ENCODE assay signal across 9 cellular contexts in genomic region chr6:152160346-152160745, GRCh38.
A peak's percentile ranks its signal among the peaks of the same experiment; 100 is the strongest.
DNase-seq lines count a peak whose midpoint lies in the region; ATAC-seq and TF ChIP-seq lines count a peak whose summit lies in the region.
"Had no signal": no experiment of that assay in that cellular context is flagged by ENCODE, and none has a peak within 500 bp of the region (broad histone marks: within the 10 kb centered on the region; RNA-seq: fewer than 3 reads in every experiment).

No MANE protein-coding gene starts in this region.

- peaks cover 28% of the 10 kb centered on the region for H3K36me3 Mint-ChIP-seq in activated CD8-positive, alpha-beta T cell treated with anti-CD3 and anti-CD28 coated beads for 36 hours (ENCODE audit: low read depth)
- peaks cover 40% of the 10 kb centered on the region for H3K36me3 Mint-ChIP-seq in activated CD8-positive, alpha-beta T cell treated with anti-CD3 and anti-CD28 coated beads, Interleukin-2, amount 10 ng/mL, durations not matched to agents 7 days and 5 days (ENCODE audit: low read depth)
- H3K36me3 Mint-ChIP-seq in stimulated activated effector memory CD8-positive, alpha-beta T cell treated with anti-CD3 and anti-CD28 coated beads, Interleukin-12 subunit alpha, Interleukin-12 subunit beta, amount 100 ng/mL, for 72 hours = peaks cover 71% of the 10 kb centered on the region
- H3K36me3 Mint-ChIP-seq in mesothelial cell of epicardium = peaks cover 19% of the 10 kb centered on the region

- peak; percentile 85 for ATAC-seq in activated CD8-positive, alpha-beta T cell treated with anti-CD3 and anti-CD28 coated beads for 36 hours
- ATAC-seq in activated CD8-positive, alpha-beta T cell treated with anti-CD3 and anti-CD28 coated beads, Interleukin-2, amount 10 ng/mL, durations not matched to agents 7 days and 5 days = no peak
- ATAC-seq in GM21786 (IDR thresholded peaks at IDR 0.05; ENCODE audit: unreplicated experiment) = peak; percentile 97
- peak; percentile 94 for ATAC-seq in HG03520 (IDR thresholded peaks at IDR 0.05; ENCODE audit: unreplicated experiment)
- ATAC-seq in stimulated activated effector memory CD8-positive, alpha-beta T cell treated with anti-CD3 and anti-CD28 coated beads, Interleukin-12 subunit alpha, Interleukin-12 subunit beta, amount 100 ng/mL, for 72 hours = peak; percentile 94
- no peak for ATAC-seq in SK-N-SH treated with all-trans-retinoic acid at 6 μM for 48 hours

- H3K27ac Mint-ChIP-seq in activated CD8-positive, alpha-beta T cell treated with anti-CD3 and anti-CD28 coated beads for 36 hours = peak overlapping the region; percentile 90
- H3K27ac Mint-ChIP-seq in activated CD8-positive, alpha-beta T cell treated with anti-CD3 and anti-CD28 coated beads, Interleukin-2, amount 10 ng/mL, durations not matched to agents 7 days and 5 days = no peak overlapping the region
- peak overlapping the region; percentile 87 for H3K27ac Mint-ChIP-seq in stimulated activated effector memory CD8-positive, alpha-beta T cell treated with anti-CD3 and anti-CD28 coated beads, Interleukin-12 subunit alpha, Interleukin-12 subunit beta, amount 100 ng/mL, for 72 hours
- no peak overlapping the region for H3K27ac Mint-ChIP-seq in mesothelial cell of epicardium

- H3K27me3 Mint-ChIP-seq in activated CD8-positive, alpha-beta T cell treated with anti-CD3 and anti-CD28 coated beads for 36 hours = no peaks in the 10 kb centered on the region
- no peaks in the 10 kb centered on the region for H3K27me3 Mint-ChIP-seq in activated CD8-positive, alpha-beta T cell treated with anti-CD3 and anti-CD28 coated beads, Interleukin-2, amount 10 ng/mL, durations not matched to agents 7 days and 5 days (ENCODE audit: low read depth)
- H3K27me3 Mint-ChIP-seq in mesothelial cell of epicardium (ENCODE audit: low read depth) = no peaks in the 10 kb centered on the region

- POLR2A ChIA-PET in activated CD8-positive, alpha-beta T cell treated with anti-CD3 and anti-CD28 coated beads for 36 hours (lab: Charles Lee) = interaction anchor here (1.3 kb wide), 1 partner anchor 9 kb away, joined by 4 read pairs; no protein-coding TSS in a partner anchor
- POLR2A ChIA-PET in activated CD8-positive, alpha-beta T cell treated with anti-CD3 and anti-CD28 coated beads, Interleukin-2, amount 10 ng/mL, durations not matched to agents 7 days and 5 days (lab: Charles Lee) = no interaction called here

- TF ChIP-seq CTCF in activated CD8-positive, alpha-beta T cell treated with anti-CD3 and anti-CD28 coated beads for 36 hours (IDR thresholded peaks at IDR 0.05) = no peak
- no peak for TF ChIP-seq CTCF in mesothelial cell of epicardium (IDR thresholded peaks at IDR 0.05; ENCODE audit: unreplicated experiment)

- H3K4me1 Mint-ChIP-seq in activated CD8-positive, alpha-beta T cell treated with anti-CD3 and anti-CD28 coated beads for 36 hours (ENCODE audit: low read depth) = peaks cover 22% of the 10 kb centered on the region
- H3K4me1 Mint-ChIP-seq in activated CD8-positive, alpha-beta T cell treated with anti-CD3 and anti-CD28 coated beads, Interleukin-2, amount 10 ng/mL, durations not matched to agents 7 days and 5 days (ENCODE audit: low read depth) = peaks cover 11% of the 10 kb centered on the region
- H3K4me1 Mint-ChIP-seq in stimulated activated effector memory CD8-positive, alpha-beta T cell treated with anti-CD3 and anti-CD28 coated beads, Interleukin-12 subunit alpha, Interleukin-12 subunit beta, amount 100 ng/mL, for 72 hours = peaks cover 21% of the 10 kb centered on the region
- H3K4me1 Mint-ChIP-seq in mesothelial cell of epicardium = no peaks in the 10 kb centered on the region

- peak; percentile 24 for DNase-seq in activated CD8-positive, alpha-beta T cell treated with anti-CD3 and anti-CD28 coated beads for 36 hours
- DNase-seq in activated CD8-positive, alpha-beta T cell treated with anti-CD3 and anti-CD28 coated beads, Interleukin-2, amount 10 ng/mL, durations not matched to agents 7 days and 5 days = no peak
- DNase-seq in stimulated activated effector memory CD8-positive, alpha-beta T cell treated with anti-CD3 and anti-CD28 coated beads, Interleukin-12 subunit alpha, Interleukin-12 subunit beta, amount 100 ng/mL, for 72 hours (ENCODE audit: low spot score in 2 of 2) = no peak
- no peak for DNase-seq in mesothelial cell of epicardium (ENCODE audit: low spot score in 2 of 2, unreplicated experiment in 2 of 2)
- DNase-seq in NCI-H2081 (lab: John Stamatoyannopoulos, UW) = no peak
- DNase-seq: cerebellar nuclear complex had no signal

- CTCF ChIA-PET in activated CD8-positive, alpha-beta T cell treated with anti-CD3 and anti-CD28 coated beads for 36 hours (lab: Charles Lee) = interaction anchor here (1.0 to 1.2 kb wide), 2 partner anchors 46 to 107 kb away, joined by 3 read pairs; no protein-coding TSS in a partner anchor
- CTCF ChIA-PET in activated CD8-positive, alpha-beta T cell treated with anti-CD3 and anti-CD28 coated beads, Interleukin-2, amount 10 ng/mL, durations not matched to agents 7 days and 5 days (lab: Charles Lee) = interaction anchor here (1.3 kb wide), 1 partner anchor 17 kb away, joined by 3 read pairs; no protein-coding TSS in a partner anchor

- no peaks in the 10 kb centered on the region for H3K9me3 Mint-ChIP-seq in activated CD8-positive, alpha-beta T cell treated with anti-CD3 and anti-CD28 coated beads for 36 hours
- H3K9me3 Mint-ChIP-seq in activated CD8-positive, alpha-beta T cell treated with anti-CD3 and anti-CD28 coated beads, Interleukin-2, amount 10 ng/mL, durations not matched to agents 7 days and 5 days (ENCODE audit: insufficient read depth) = no peaks in the 10 kb centered on the region
- H3K9me3 Mint-ChIP-seq in stimulated activated effector memory CD8-positive, alpha-beta T cell treated with anti-CD3 and anti-CD28 coated beads, Interleukin-12 subunit alpha, Interleukin-12 subunit beta, amount 100 ng/mL, for 72 hours = no peaks in the 10 kb centered on the region
- H3K9me3 Mint-ChIP-seq in mesothelial cell of epicardium = no peaks in the 10 kb centered on the region

- intact Hi-C loops in activated CD8-positive, alpha-beta T cell treated with anti-CD3 and anti-CD28 coated beads for 36 hours (cut with micrococcal nuclease) = no loop called here

- no peak overlapping the region for H3K4me3 Mint-ChIP-seq in activated CD8-positive, alpha-beta T cell treated with anti-CD3 and anti-CD28 coated beads for 36 hours
- no peak overlapping the region for H3K4me3 Mint-ChIP-seq in activated CD8-positive, alpha-beta T cell treated with anti-CD3 and anti-CD28 coated beads, Interleukin-2, amount 10 ng/mL, durations not matched to agents 7 days and 5 days
- H3K4me3 Mint-ChIP-seq in stimulated activated effector memory CD8-positive, alpha-beta T cell treated with anti-CD3 and anti-CD28 coated beads, Interleukin-12 subunit alpha, Interleukin-12 subunit beta, amount 100 ng/mL, for 72 hours = peak overlapping the region; percentile 3
- H3K4me3 Mint-ChIP-seq in mesothelial cell of epicardium = no peak overlapping the region

TF ChIP-seq in SK-N-SH treated with all-trans-retinoic acid at 6 μM for 48 hours, 23 proteins besides CTCF, POLR2A, EP300 and RAD21:
- TF ChIP-seq CSDC2 (CRISPR knock-in tag; IDR thresholded peaks at IDR 0.05) (no peak), GLIS3 (CRISPR knock-in tag; IDR thresholded peaks at IDR 0.05) (no peak), ZFP30 (CRISPR knock-in tag; IDR thresholded peaks at IDR 0.05) (no peak), ZNF565 (CRISPR knock-in tag; conservative IDR thresholded peaks at IDR 0.05; ENCODE audit: low read depth) (no peak), SNAI2 (CRISPR knock-in tag; IDR thresholded peaks at IDR 0.05) (no peak), BACH2 (CRISPR knock-in tag; IDR thresholded peaks at IDR 0.05; ENCODE audit: borderline replicate concordance) (no peak), ZFP3 (CRISPR knock-in tag; IDR thresholded peaks at IDR 0.05) (no peak), ARNTL (CRISPR knock-in tag; IDR thresholded peaks at IDR 0.05; ENCODE audit: borderline replicate concordance, low read depth) (no peak), ZNF8 (CRISPR knock-in tag; IDR thresholded peaks at IDR 0.05) (no peak), PPARA (CRISPR knock-in tag; IDR thresholded peaks at IDR 0.05; ENCODE audit: borderline replicate concordance) (no peak)
- TF ChIP-seq, protein P1, sequence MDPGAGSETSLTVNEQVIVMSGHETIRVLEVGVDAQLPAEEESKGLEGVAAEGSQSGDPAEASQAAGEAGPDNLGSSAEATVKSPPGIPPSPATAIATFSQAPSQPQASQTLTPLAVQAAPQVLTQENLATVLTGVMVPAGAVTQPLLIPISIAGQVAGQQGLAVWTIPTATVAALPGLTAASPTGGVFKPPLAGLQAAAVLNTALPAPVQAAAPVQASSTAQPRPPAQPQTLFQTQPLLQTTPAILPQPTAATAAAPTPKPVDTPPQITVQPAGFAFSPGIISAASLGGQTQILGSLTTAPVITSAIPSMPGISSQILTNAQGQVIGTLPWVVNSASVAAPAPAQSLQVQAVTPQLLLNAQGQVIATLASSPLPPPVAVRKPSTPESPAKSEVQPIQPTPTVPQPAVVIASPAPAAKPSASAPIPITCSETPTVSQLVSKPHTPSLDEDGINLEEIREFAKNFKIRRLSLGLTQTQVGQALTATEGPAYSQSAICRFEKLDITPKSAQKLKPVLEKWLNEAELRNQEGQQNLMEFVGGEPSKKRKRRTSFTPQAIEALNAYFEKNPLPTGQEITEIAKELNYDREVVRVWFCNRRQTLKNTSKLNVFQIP (CRISPR knock-in tag; IDR thresholded peaks at IDR 0.05; ENCODE audit: borderline replicate concordance, low read depth) = no peak
- TF ChIP-seq, protein P2, sequence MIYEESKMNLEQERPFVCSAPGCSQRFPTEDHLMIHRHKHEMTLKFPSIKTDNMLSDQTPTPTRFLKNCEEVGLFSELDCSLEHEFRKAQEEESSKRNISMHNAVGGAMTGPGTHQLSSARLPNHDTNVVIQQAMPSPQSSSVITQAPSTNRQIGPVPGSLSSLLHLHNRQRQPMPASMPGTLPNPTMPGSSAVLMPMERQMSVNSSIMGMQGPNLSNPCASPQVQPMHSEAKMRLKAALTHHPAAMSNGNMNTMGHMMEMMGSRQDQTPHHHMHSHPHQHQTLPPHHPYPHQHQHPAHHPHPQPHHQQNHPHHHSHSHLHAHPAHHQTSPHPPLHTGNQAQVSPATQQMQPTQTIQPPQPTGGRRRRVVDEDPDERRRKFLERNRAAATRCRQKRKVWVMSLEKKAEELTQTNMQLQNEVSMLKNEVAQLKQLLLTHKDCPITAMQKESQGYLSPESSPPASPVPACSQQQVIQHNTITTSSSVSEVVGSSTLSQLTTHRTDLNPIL (CRISPR knock-in tag; IDR thresholded peaks at IDR 0.05; ENCODE audit: low read depth) = no peak

Comparison
In these comparisons a context has a peak if more than half of its experiments do, and no peak if none do; other contexts are left out.
1. ATAC-seq: peak in activated CD8-positive, alpha-beta T cell treated with anti-CD3 and anti-CD28 coated beads for 36 hours (single experiment), GM21786 (single experiment), HG03520 (single experiment) and stimulated activated effector memory CD8-positive, alpha-beta T cell treated with anti-CD3 and anti-CD28 coated beads, Interleukin-12 subunit alpha, Interleukin-12 subunit beta, amount 100 ng/mL, for 72 hours (single experiment); none in activated CD8-positive, alpha-beta T cell treated with anti-CD3 and anti-CD28 coated beads, Interleukin-2, amount 10 ng/mL, durations not matched to agents 7 days and 5 days (single experiment) and SK-N-SH treated with all-trans-retinoic acid at 6 μM for 48 hours (single experiment).
2. H3K27ac Mint-ChIP-seq: peak in activated CD8-positive, alpha-beta T cell treated with anti-CD3 and anti-CD28 coated beads for 36 hours (single experiment) and stimulated activated effector memory CD8-positive, alpha-beta T cell treated with anti-CD3 and anti-CD28 coated beads, Interleukin-12 subunit alpha, Interleukin-12 subunit beta, amount 100 ng/mL, for 72 hours (single experiment); none in activated CD8-positive, alpha-beta T cell treated with anti-CD3 and anti-CD28 coated beads, Interleukin-2, amount 10 ng/mL, durations not matched to agents 7 days and 5 days (single experiment) and mesothelial cell of epicardium (single experiment).